In the genomic region with DNA sequence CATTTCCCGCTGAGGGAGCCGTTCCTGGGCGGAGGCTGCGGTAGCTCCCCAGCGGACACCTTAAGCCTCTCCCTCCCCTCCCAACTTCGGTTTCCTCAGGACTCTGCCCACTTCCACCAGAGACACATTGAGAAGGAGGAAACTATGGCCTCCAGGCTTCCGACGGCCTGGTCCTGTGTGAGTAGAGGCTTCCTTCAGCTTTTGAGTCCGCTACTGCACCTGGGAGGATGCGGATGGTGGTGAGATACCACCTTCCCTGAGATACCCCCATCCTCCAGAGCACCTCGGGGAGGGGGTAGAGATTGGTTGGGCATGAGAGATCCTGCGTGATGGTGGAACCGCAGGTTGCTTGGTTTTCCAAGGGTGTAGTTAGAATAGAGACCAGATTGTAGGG, we compare ENCODE assay signal across 8 cellular contexts. TPM values are rescaled to one million over a fixed set of nuclear protein-coding genes. Genes with fewer than 3 reads are reported as not detected.
DNase-seq lines count a peak whose midpoint lies in the region; ATAC-seq and TF ChIP-seq lines count a peak whose summit lies in the region.

No MANE protein-coding gene starts in this region.

- H3K27me3 Mint-ChIP-seq in CD4-positive, CD25-positive, alpha-beta regulatory T cell: no peaks in the 10 kb centered on the region
- no peaks in the 10 kb centered on the region for H3K27me3 Mint-ChIP-seq in natural killer cell (ENCODE audit: low read depth in 2 of 2)

- H3K4me3 ChIP-seq in CD4-positive, CD25-positive, alpha-beta regulatory T cell (ENCODE audit: low read depth, low read length): peak overlapping the region; percentile 89
- peak overlapping the region; percentile 75 for H3K4me3 ChIP-seq in Karpas-422 (ENCODE audit: low read length)
- H3K4me3 ChIP-seq in choroid plexus epithelial cell (ENCODE audit: low read depth, low read length): peak overlapping the region; percentile 96

- H3K4me1 ChIP-seq in CD4-positive, CD25-positive, alpha-beta regulatory T cell (ENCODE audit: control insufficient read depth, insufficient read depth, low read length, poor library complexity, severe bottlenecking): peaks cover 10% of the 10 kb centered on the region
- H3K4me1 ChIP-seq in Karpas-422 (ENCODE audit: low read length): peaks cover 7% of the 10 kb centered on the region

- intact Hi-C loops in natural killer cell (cut with micrococcal nuclease): loop anchor here (1.0 to 10.0 kb wide), 6 partner anchors 95 to 415 kb away; a partner anchor contains a TSS

- H3K27me3 ChIP-seq in CD4-positive, CD25-positive, alpha-beta regulatory T cell (ENCODE audit: control insufficient read depth, insufficient read depth, low read length): no peaks in the 10 kb centered on the region
- H3K27me3 ChIP-seq in Karpas-422 (ENCODE audit: low read length): no peaks in the 10 kb centered on the region

- H3K36me3 Mint-ChIP-seq in CD4-positive, CD25-positive, alpha-beta regulatory T cell: peaks cover 35% of the 10 kb centered on the region
- H3K36me3 Mint-ChIP-seq in natural killer cell: peaks cover 13% of the 10 kb centered on the region

- peaks cover 37% of the 10 kb centered on the region for H3K36me3 ChIP-seq in CD4-positive, CD25-positive, alpha-beta regulatory T cell (ENCODE audit: control insufficient read depth, insufficient read depth, low read length)
- H3K36me3 ChIP-seq in Karpas-422 (ENCODE audit: insufficient read depth, low read length): peaks cover 30% of the 10 kb centered on the region

- peaks cover 0 to 76% (median 16%) of the 10 kb centered on the region in 7 donors for H3K9me3 Mint-ChIP-seq in CD4-positive, CD25-positive, alpha-beta regulatory T cell
- H3K9me3 Mint-ChIP-seq in natural killer cell: peaks cover 8 to 12% of the 10 kb centered on the region in 2 donors

- peaks cover 0 to 29% (median 2%) of the 10 kb centered on the region in 4 donors for H3K4me1 Mint-ChIP-seq in CD4-positive, CD25-positive, alpha-beta regulatory T cell
- peaks cover 17 to 22% of the 10 kb centered on the region in 2 donors for H3K4me1 Mint-ChIP-seq in natural killer cell

- H2AFZ ChIP-seq in Karpas-422 (ENCODE audit: low read length): peak overlapping the region; percentile 64

- no peak for TF ChIP-seq CTCF in choroid plexus epithelial cell (conservative IDR thresholded peaks at IDR 0.05; ENCODE audit: low read depth, low read length)
- TF ChIP-seq CTCF in natural killer cell (IDR thresholded peaks at IDR 0.05): no peak

- no peak for ATAC-seq in CD4-positive, CD25-positive, alpha-beta regulatory T cell (ENCODE audit: low read depth in 2 of 2)
- ATAC-seq in natural killer cell (no peak), GM19395 (IDR thresholded peaks at IDR 0.05; ENCODE audit: unreplicated experiment) (no peak)

- H3K27ac ChIP-seq in CD4-positive, CD25-positive, alpha-beta regulatory T cell (ENCODE audit: insufficient read depth, low read length, poor library complexity, severe bottlenecking): peak overlapping the region; percentile 100
- H3K27ac ChIP-seq in Karpas-422 (ENCODE audit: low read length): no peak overlapping the region

- no peaks in the 10 kb centered on the region for H3K9me2 ChIP-seq in Karpas-422 (replicated peaks; ENCODE audit: insufficient read depth, low read length)

- H4K20me1 ChIP-seq in Karpas-422 (ENCODE audit: insufficient read depth, low read depth, low read length): no peaks in the 10 kb centered on the region

- peak overlapping the region; percentile 99 to 100 (median 99) for H3K27ac Mint-ChIP-seq in CD4-positive, CD25-positive, alpha-beta regulatory T cell
- H3K27ac Mint-ChIP-seq in natural killer cell: peak overlapping the region; percentile 100

- DNase-seq in CD4-positive, CD25-positive, alpha-beta regulatory T cell: peak in 1 of 3 donors; percentile 60
- DNase-seq in Karpas-422 (no peak), choroid plexus epithelial cell (ENCODE audit: low read depth) (no peak), natural killer cell (no peak), NCI-H748 treated with DMSO at 0.1 percent for 48 hours (lab: John Stamatoyannopoulos, UW) (no peak)
- no peak for DNase-seq in effector CD8-positive, alpha-beta T cell (lab: John Stamatoyannopoulos, UW)
- DNase-seq in activated CD8-positive, alpha-beta memory T cell treated with anti-CD3 and anti-CD28 coated beads for 24 hours: no peak

- H3K4me3 Mint-ChIP-seq in CD4-positive, CD25-positive, alpha-beta regulatory T cell: peak overlapping the region; percentile 87 to 96 (median 92)
- peak overlapping the region; percentile 98 for H3K4me3 Mint-ChIP-seq in natural killer cell

- peaks cover 41 to 86% of the 10 kb centered on the region in 2 experiments for H3K9me3 ChIP-seq in CD4-positive, CD25-positive, alpha-beta regulatory T cell (ENCODE audit: control insufficient read depth in 2 of 2, low read length in 2 of 2)
- H3K9me3 ChIP-seq in Karpas-422 (ENCODE audit: low read length): peaks cover 39% of the 10 kb centered on the region

- H3K79me2 ChIP-seq in Karpas-422 (ENCODE audit: low read length): peaks cover 11% of the 10 kb centered on the region

- peak overlapping the region; percentile 81 for H3K9ac ChIP-seq in Karpas-422 (ENCODE audit: low read length)

- peak overlapping the region; percentile 72 for H3K4me2 ChIP-seq in Karpas-422 (ENCODE audit: low read depth, low read length, poor library complexity, severe bottlenecking)

RNA-seq across cellular contexts. Expression of a gene that starts 1.0 kb away (rescaled TPM):
- 32.8 TPM for total RNA-seq in CD4-positive, CD25-positive, alpha-beta regulatory T cell
- polyA plus RNA-seq in CD4-positive, CD25-positive, alpha-beta regulatory T cell: 10 to 100 TPM; 31.8 to 45.1 (median 38.2) TPM
- total RNA-seq in Karpas-422 (2014; rRNA removed; shearing (Covaris generic); ENCODE audit: low replicate concordance): 14.1 and 27.9 TPM in 2 replicates
- 10 to 100 TPM; 25.5 to 33.0 (median 30.1) TPM for total RNA-seq in natural killer cell

RNA-seq across cellular contexts. Expression of a gene that starts 33.2 kb away (rescaled TPM):
- total RNA-seq in CD4-positive, CD25-positive, alpha-beta regulatory T cell: 9.2 TPM
- 1 to 10 TPM; 2.9 to 9.4 (median 4.8) TPM for polyA plus RNA-seq in CD4-positive, CD25-positive, alpha-beta regulatory T cell
- 7.8 and 9.1 TPM in 2 replicates for total RNA-seq in Karpas-422 (2014; rRNA removed; shearing (Covaris generic); ENCODE audit: low replicate concordance)
- 10 to 100 TPM; 13.0 to 14.9 (median 14.4) TPM for total RNA-seq in natural killer cell

RNA-seq across cellular contexts. Expression of a gene that starts 44.9 kb away (rescaled TPM):
- 11.6 TPM for total RNA-seq in CD4-positive, CD25-positive, alpha-beta regulatory T cell
- 10 to 100 TPM; 16.2 to 20.8 (median 19.2) TPM for polyA plus RNA-seq in CD4-positive, CD25-positive, alpha-beta regulatory T cell
- total RNA-seq in Karpas-422 (2014; rRNA removed; shearing (Covaris generic); ENCODE audit: low replicate concordance): 111 and 129 TPM in 2 replicates
- 10 to 100 TPM; 21.9 to 31.5 (median 21.9) TPM for total RNA-seq in natural killer cell
